In the genomic region with DNA sequence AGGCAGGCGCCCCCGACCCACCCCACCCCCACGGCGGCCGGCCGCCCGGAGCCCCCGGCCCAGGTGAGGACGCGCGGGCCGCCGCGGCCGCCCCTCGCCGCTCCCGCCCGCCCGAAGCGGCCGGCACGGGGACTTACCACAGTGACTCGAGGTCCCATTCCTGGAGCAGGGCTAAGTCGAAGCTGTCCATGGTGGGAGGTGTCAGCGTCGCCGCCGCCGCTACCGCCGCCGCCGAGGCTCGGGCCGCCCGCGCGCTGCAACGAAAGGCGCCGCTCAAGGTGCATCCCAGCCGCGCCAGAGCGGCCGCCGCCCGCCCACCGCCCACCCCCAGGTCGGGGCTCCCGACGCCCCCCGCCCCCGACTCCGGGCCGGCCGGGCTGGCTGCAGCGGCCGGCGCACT, we compare ENCODE assay signal across 8 cellular contexts. TPM values are rescaled to one million over a fixed set of nuclear protein-coding genes. Genes with fewer than 3 reads are reported as not detected.
DNase-seq lines count a peak whose midpoint lies in the region; ATAC-seq and TF ChIP-seq lines count a peak whose summit lies in the region.
"Not testable (repeated sequence)": the region's sequence is repeated elsewhere in the genome, so short reads cannot be mapped to it uniquely, and the experiment has no call there.

No MANE protein-coding gene starts in this region.

- H3K27ac ChIP-seq in Karpas-422 (ENCODE audit: low read length); gastrocnemius medialis; aorta (ENCODE audit: low read depth in 1 of 2, low read length in 2 of 2): not testable (repeated sequence)
- H3K27ac ChIP-seq in breast epithelium, result peak overlapping the region in 1 of 2 donors; percentile 35
- H3K27ac ChIP-seq in right atrium auricular region, result peak overlapping the region in 1 of 2 donors; percentile 31

- not testable (repeated sequence) for H3K9me3 ChIP-seq in Karpas-422 (ENCODE audit: low read length); breast epithelium; right atrium auricular region; gastrocnemius medialis; aorta (ENCODE audit: control insufficient read depth, low read length)

- in situ Hi-C loops in gastrocnemius medialis (cut with MboI; ENCODE audit: low sequenced_read_pairs in 4 of 4), result not testable (repeated sequence)

- H3K27me3 Mint-ChIP-seq in activated CD4-positive, alpha-beta T cell treated with anti-CD3 and anti-CD28 coated beads for 36 hours; naive B cell: not testable (repeated sequence)

- not testable (repeated sequence) for H3K9me3 Mint-ChIP-seq in activated CD4-positive, alpha-beta T cell treated with anti-CD3 and anti-CD28 coated beads for 36 hours (ENCODE audit: low read depth); naive B cell

- H3K4me1 ChIP-seq in Karpas-422 (ENCODE audit: low read length), result peaks cover 37% of the 10 kb centered on the region
- not testable (repeated sequence) for H3K4me1 ChIP-seq in breast epithelium; gastrocnemius medialis; aorta (ENCODE audit: control insufficient read depth in 1 of 2, insufficient read depth in 2 of 2, low read length in 2 of 2)
- H3K4me1 ChIP-seq in right atrium auricular region, result peaks cover 0 to 12% of the 10 kb centered on the region in 2 donors

- not testable (repeated sequence) for H3K9me2 ChIP-seq in Karpas-422 (replicated peaks; ENCODE audit: insufficient read depth, low read length)

- H3K27ac Mint-ChIP-seq in activated CD4-positive, alpha-beta T cell treated with anti-CD3 and anti-CD28 coated beads for 36 hours; naive B cell: not testable (repeated sequence)

- POLR2A ChIA-PET in activated CD4-positive, alpha-beta T cell treated with anti-CD3 and anti-CD28 coated beads for 36 hours (lab: Charles Lee), result not testable (repeated sequence)

- not testable (repeated sequence) for H3K36me3 ChIP-seq in Karpas-422 (ENCODE audit: insufficient read depth, low read length); breast epithelium; right atrium auricular region; gastrocnemius medialis; aorta (ENCODE audit: control insufficient read depth in 1 of 2, insufficient read depth in 2 of 2, low read length in 1 of 2)

- not testable (repeated sequence) for H3K27me3 ChIP-seq in Karpas-422 (ENCODE audit: low read length); breast epithelium; right atrium auricular region; aorta (ENCODE audit: control insufficient read depth in 1 of 2, insufficient read depth in 2 of 2, low read length in 1 of 2)
- peaks cover 14 to 30% (median 26%) of the 10 kb centered on the region in 3 donors for H3K27me3 ChIP-seq in gastrocnemius medialis

- not testable (repeated sequence) for H2AFZ ChIP-seq in Karpas-422 (ENCODE audit: low read length)

- CTCF ChIA-PET in activated CD4-positive, alpha-beta T cell treated with anti-CD3 and anti-CD28 coated beads for 36 hours (lab: Charles Lee), result not testable (repeated sequence)

- ATAC-seq in activated CD4-positive, alpha-beta T cell treated with anti-CD3 and anti-CD28 coated beads for 36 hours, result peak; percentile 32
- peak; percentile 32 to 38 for ATAC-seq in naive B cell (ENCODE audit: low read depth in 2 of 2)
- peak; percentile 42 to 70 for ATAC-seq in gastrocnemius medialis
- peak; percentile 11 for ATAC-seq in aorta (ENCODE audit: low FRiP score)

- H3K79me2 ChIP-seq in Karpas-422 (ENCODE audit: low read length), result not testable (repeated sequence)

- H3K4me1 Mint-ChIP-seq in activated CD4-positive, alpha-beta T cell treated with anti-CD3 and anti-CD28 coated beads for 36 hours, result peaks cover 12% of the 10 kb centered on the region
- peaks cover 28 to 39% (median 37%) of the 10 kb centered on the region in 3 donors for H3K4me1 Mint-ChIP-seq in naive B cell

- DNase-seq in DMS 273 (lab: John Stamatoyannopoulos, UW; ENCODE audit: unreplicated experiment) (peak; percentile 48), Karpas-422 (peak; percentile 38)
- DNase-seq in activated CD4-positive, alpha-beta T cell treated with anti-CD3 and anti-CD28 coated beads for 36 hours, result peak; percentile 27
- DNase-seq in breast epithelium (ENCODE audit: low spot score in 2 of 2); right atrium auricular region (ENCODE audit: low spot score); naive B cell; gastrocnemius medialis; aorta: not testable (repeated sequence)

- WGBS in aorta, 2 donors, result 0% methylated on average over 7 to 38 of the region's 60 CpGs

- not testable (repeated sequence) for TF ChIP-seq CTCF in breast epithelium (IDR thresholded peaks at IDR 0.05); right atrium auricular region (IDR thresholded peaks at IDR 0.05); gastrocnemius medialis (IDR thresholded peaks at IDR 0.05 in 4 of 5, conservative IDR thresholded peaks at IDR 0.05 in 1 of 5)

- intact Hi-C loops in activated CD4-positive, alpha-beta T cell treated with anti-CD3 and anti-CD28 coated beads for 36 hours (cut with DNase I, micrococcal nuclease), result loop anchor here in 1 of 2 experiments (2.0 kb wide), 2 partner anchors 33 to 45 kb away; no protein-coding TSS in a partner anchor
- intact Hi-C loops in breast epithelium (cut with DNase I; ENCODE audit: low total_unique reads); gastrocnemius medialis (cut with DNase I; ENCODE audit: low total_unique reads): not testable (repeated sequence)
- intact Hi-C loops in aorta (cut with DNase I), result loop anchor here in 1 of 2 donors (10.0 kb wide), 1 partner anchor 141 kb away; no protein-coding TSS in a partner anchor

- not testable (repeated sequence) for H3K4me3 ChIP-seq in Karpas-422 (ENCODE audit: low read length); gastrocnemius medialis
- peak overlapping the region in 2 of 3 donors; percentile 62 to 86 for H3K4me3 ChIP-seq in breast epithelium
- peak overlapping the region; percentile 26 to 45 for H3K4me3 ChIP-seq in right atrium auricular region
- peak overlapping the region; percentile 91 to 98 for H3K4me3 ChIP-seq in aorta (ENCODE audit: low read length in 2 of 2)

- H3K36me3 Mint-ChIP-seq in activated CD4-positive, alpha-beta T cell treated with anti-CD3 and anti-CD28 coated beads for 36 hours (ENCODE audit: low read depth); naive B cell: not testable (repeated sequence)

- not testable (repeated sequence) for H3K9ac ChIP-seq in Karpas-422 (ENCODE audit: low read length)

- H3K4me3 Mint-ChIP-seq in activated CD4-positive, alpha-beta T cell treated with anti-CD3 and anti-CD28 coated beads for 36 hours, result not testable (repeated sequence)
- H3K4me3 Mint-ChIP-seq in naive B cell, result peak overlapping the region in 1 of 8 donors; percentile 61

- H4K20me1 ChIP-seq in Karpas-422 (ENCODE audit: insufficient read depth, low read depth, low read length), result peaks cover 12% of the 10 kb centered on the region; the same call in 1 of the 2 replicates

- not testable (repeated sequence) for H3K4me2 ChIP-seq in Karpas-422 (ENCODE audit: low read depth, low read length, poor library complexity, severe bottlenecking)

- not testable (repeated sequence) for TF ChIP-seq POLR2A in breast epithelium (IDR thresholded peaks at IDR 0.05); gastrocnemius medialis (IDR thresholded peaks at IDR 0.05)

RNA-seq across cellular contexts. Expression of gene AFF3, which starts 38.1 kb away (rescaled TPM):
- total RNA-seq in Karpas-422 (2014; rRNA removed; shearing (Covaris generic); ENCODE audit: low replicate concordance), result 84.6 and 99.7 TPM in 2 replicates
- total RNA-seq in activated CD4-positive, alpha-beta T cell treated with anti-CD3 and anti-CD28 coated beads for 36 hours, result 1 to 10 TPM; 5.6 TPM
- total RNA-seq in breast epithelium (100 to 1,000 TPM in 1 of 3 donors, 10 to 100 TPM in 1, 1 to 10 TPM in 1; 8.2 to 116 (median 63.6) TPM), right atrium auricular region (10 to 100 TPM; 10.8 to 16.2 TPM), gastrocnemius medialis (under 1 TPM; 0.22 to 0.55 (median 0.47) TPM), aorta (10 to 100 TPM; 10.6 to 15.7 TPM)
- polyA plus RNA-seq in naive B cell (ENCODE audit: low read depth in 6 of 6) (100 to 1,000 TPM in 2 of 6 donors, 10 to 100 TPM in 4; 43.8 to 255 (median 96.8) TPM), aorta (under 1 TPM; 0.25 to 0.41 TPM)

Comparison
In these comparisons a context has a peak if more than half of its experiments do, and no peak if none do; other contexts are left out.
1. RNA of gene AFF3, which starts 38.1 kb away (total RNA-seq): 84.6 to 99.7 TPM in Karpas-422, 8.2 to 116 TPM in breast epithelium, 10.8 to 16.2 TPM in right atrium auricular region, 10.6 to 15.7 TPM in aorta and 5.6 TPM in activated CD4-positive, alpha-beta T cell treated with anti-CD3 and anti-CD28 coated beads for 36 hours; 0.22 to 0.55 TPM in gastrocnemius medialis; every median in the first group is over 4 times any median in the second.
2. Peak in every context shown above with its lines, with median percentiles within 50 percentile points of each other: ATAC-seq.